In genomic region chr2:17672583-17673317, GRCh38 we compare ENCODE assay signal across 13 cellular contexts.
DNase-seq lines count a peak whose midpoint lies in the region; ATAC-seq and TF ChIP-seq lines count a peak whose summit lies in the region.
"Had no signal": no experiment of that assay in that cellular context is flagged by ENCODE, and none has a peak within 500 bp of the region (broad histone marks: within the 10 kb centered on the region; RNA-seq: fewer than 3 reads in every experiment).

No MANE protein-coding gene starts in this region.

- CTCF ChIA-PET in activated naive CD4-positive, alpha-beta T cell treated with anti-CD3 and anti-CD28 coated beads, Interleukin-2, amount 10 ng/mL, durations not matched to agents 7 days and 5 days (lab: Charles Lee) = interaction anchor here (1.1 to 4.5 kb wide), 3 partner anchors 13 to 34 kb away, joined by 3 to 58 read pairs (median 50); no protein-coding TSS in a partner anchor

- no peaks in the 10 kb centered on the region for H3K9me3 Mint-ChIP-seq in activated naive CD4-positive, alpha-beta T cell treated with anti-CD3 and anti-CD28 coated beads, Interleukin-2, amount 50 U/mL, for 72 hours
- H3K9me3 Mint-ChIP-seq in activated naive CD4-positive, alpha-beta T cell treated with anti-CD3 and anti-CD28 coated beads, Interleukin-2, amount 10 ng/mL, durations not matched to agents 7 days and 5 days = no peaks in the 10 kb centered on the region
- H3K9me3 Mint-ChIP-seq: activated T-helper 1 cell treated with anti-CD3 and anti-CD28 coated beads, Interleukin-12 subunit alpha, Interleukin-12 subunit beta, Interleukin-2, Interleukin-4 antibody, amounts not matched to agents 30 ng/mL and 10 ng/mL and 1 ng/mL, durations not matched to agents 14 hours and 24 hours and 36 hours had no signal

- no peak overlapping the region for H3K27ac Mint-ChIP-seq in activated naive CD4-positive, alpha-beta T cell treated with anti-CD3 and anti-CD28 coated beads, Interleukin-2, amount 50 U/mL, for 72 hours
- no peak overlapping the region for H3K27ac Mint-ChIP-seq in activated naive CD4-positive, alpha-beta T cell treated with anti-CD3 and anti-CD28 coated beads, Interleukin-2, amount 10 ng/mL, durations not matched to agents 7 days and 5 days
- H3K27ac Mint-ChIP-seq: activated T-helper 1 cell treated with anti-CD3 and anti-CD28 coated beads, Interleukin-12 subunit alpha, Interleukin-12 subunit beta, Interleukin-2, Interleukin-4 antibody, amounts not matched to agents 30 ng/mL and 10 ng/mL and 1 ng/mL, durations not matched to agents 14 hours and 24 hours and 36 hours had no signal

- no peak overlapping the region for H3K4me3 Mint-ChIP-seq in activated naive CD4-positive, alpha-beta T cell treated with anti-CD3 and anti-CD28 coated beads, Interleukin-2, amount 10 ng/mL, durations not matched to agents 7 days and 5 days
- H3K4me3 Mint-ChIP-seq: activated T-helper 1 cell treated with anti-CD3 and anti-CD28 coated beads, Interleukin-12 subunit alpha, Interleukin-12 subunit beta, Interleukin-2, Interleukin-4 antibody, amounts not matched to agents 30 ng/mL and 10 ng/mL and 1 ng/mL, durations not matched to agents 14 hours and 24 hours and 36 hours had no signal

- no peak overlapping the region for H3K4me3 ChIP-seq in Peyer's patch

- DNase-seq in activated naive CD4-positive, alpha-beta T cell treated with anti-CD3 and anti-CD28 coated beads, Interleukin-2, amount 50 U/mL, for 72 hours (ENCODE audit: low spot score in 2 of 2) = no peak
- DNase-seq in activated naive CD4-positive, alpha-beta T cell treated with anti-CD3 and anti-CD28 coated beads, Interleukin-2, amount 10 ng/mL, durations not matched to agents 7 days and 5 days = no peak
- DNase-seq in M059J (ENCODE audit: low read depth) (peak; percentile 69), epithelial cell of prostate (ENCODE audit: low read depth, low spot score) (peak; percentile 29), Peyer's patch (no peak)
- DNase-seq: KBM-7, kidney, NCI-H69 had no signal

- no peak for TF ChIP-seq CTCF in Peyer's patch (IDR thresholded peaks at IDR 0.05)

- no peak for TF ChIP-seq POLR2A in Peyer's patch (IDR thresholded peaks at IDR 0.05)

- ATAC-seq in activated naive CD4-positive, alpha-beta T cell treated with anti-CD3 and anti-CD28 coated beads, Interleukin-2, amount 50 U/mL, for 72 hours = peak; percentile 44 to 94
- ATAC-seq in GM21825 (IDR thresholded peaks at IDR 0.05; ENCODE audit: unreplicated experiment) = no peak
- ATAC-seq in GM21786 (IDR thresholded peaks at IDR 0.05; ENCODE audit: unreplicated experiment) = no peak
- no peak for ATAC-seq in HG03378 (IDR thresholded peaks at IDR 0.05; ENCODE audit: unreplicated experiment)

- peaks cover 0 to 25% (median 0%) of the 10 kb centered on the region in 3 donors for H3K36me3 ChIP-seq in Peyer's patch

- no peaks in the 10 kb centered on the region for H3K4me1 ChIP-seq in Peyer's patch

- H3K27ac ChIP-seq in epithelial cell of prostate = no peak overlapping the region
- H3K27ac ChIP-seq in Peyer's patch = no peak overlapping the region
- H3K27ac ChIP-seq: neutrophil had no signal

- H3K9me3 ChIP-seq in Peyer's patch = no peaks in the 10 kb centered on the region
- H3K9me3 ChIP-seq: neutrophil had no signal

- H3K4me1 Mint-ChIP-seq in activated naive CD4-positive, alpha-beta T cell treated with anti-CD3 and anti-CD28 coated beads, Interleukin-2, amount 10 ng/mL, durations not matched to agents 7 days and 5 days = no peaks in the 10 kb centered on the region

- H3K27me3 ChIP-seq in Peyer's patch = no peaks in the 10 kb centered on the region
- H3K27me3 ChIP-seq: neutrophil had no signal

- H3K27me3 Mint-ChIP-seq in activated naive CD4-positive, alpha-beta T cell treated with anti-CD3 and anti-CD28 coated beads, Interleukin-2, amount 10 ng/mL, durations not matched to agents 7 days and 5 days = no peaks in the 10 kb centered on the region

- H3K36me3 Mint-ChIP-seq in activated naive CD4-positive, alpha-beta T cell treated with anti-CD3 and anti-CD28 coated beads, Interleukin-2, amount 50 U/mL, for 72 hours = peaks cover 0 to 28% of the 10 kb centered on the region in 2 donors
- H3K36me3 Mint-ChIP-seq in activated naive CD4-positive, alpha-beta T cell treated with anti-CD3 and anti-CD28 coated beads, Interleukin-2, amount 10 ng/mL, durations not matched to agents 7 days and 5 days = peaks cover 27% of the 10 kb centered on the region

Comparison
In these comparisons a context has a peak if more than half of its experiments do, and no peak if none do; other contexts are left out.
1. ATAC-seq: peak in activated naive CD4-positive, alpha-beta T cell treated with anti-CD3 and anti-CD28 coated beads, Interleukin-2, amount 50 U/mL, for 72 hours (2 of 2); none in GM21825 (single experiment), GM21786 (single experiment) and HG03378 (single experiment).
2. DNase-seq: peak in M059J (single experiment) and epithelial cell of prostate (single experiment); none in activated naive CD4-positive, alpha-beta T cell treated with anti-CD3 and anti-CD28 coated beads, Interleukin-2, amount 50 U/mL, for 72 hours (0 of 2), activated naive CD4-positive, alpha-beta T cell treated with anti-CD3 and anti-CD28 coated beads, Interleukin-2, amount 10 ng/mL, durations not matched to agents 7 days and 5 days (single experiment) and Peyer's patch (0 of 3).